In genomic region chr4:144338834-144339233, GRCh38 we compare ENCODE assay signal across 16 cellular contexts.
DNase-seq lines count a peak whose midpoint lies in the region; ATAC-seq and TF ChIP-seq lines count a peak whose summit lies in the region.
"Had no signal": no experiment of that assay in that cellular context is flagged by ENCODE, and none has a peak within 500 bp of the region (broad histone marks: within the 10 kb centered on the region; RNA-seq: fewer than 3 reads in every experiment).

No MANE protein-coding gene starts in this region.

- no peak for TF ChIP-seq CTCF in OCI-LY3 (IDR thresholded peaks at IDR 0.05; ENCODE audit: low read depth, low read length)
- no peak for TF ChIP-seq CTCF in smooth muscle cell (IDR thresholded peaks at IDR 0.05; ENCODE audit: borderline replicate concordance, insufficient read depth, poor library complexity, severe bottlenecking)

- H3K36me3 ChIP-seq in OCI-LY3 (replicated peaks; ENCODE audit: low read depth, low read length) (no peaks in the 10 kb centered on the region), smooth muscle cell (ENCODE audit: low read depth) (no peaks in the 10 kb centered on the region)

- no peak overlapping the region for H3K4me3 ChIP-seq in OCI-LY3 (ENCODE audit: low read length)
- no peak overlapping the region for H3K4me3 ChIP-seq in smooth muscle cell

- H3K4me1 ChIP-seq in OCI-LY3 (ENCODE audit: low read length) (peaks cover 24% of the 10 kb centered on the region), smooth muscle cell (ENCODE audit: low read depth) (no peaks in the 10 kb centered on the region)

- peaks cover 9% of the 10 kb centered on the region for H3K9me3 Mint-ChIP-seq in activated naive CD8-positive, alpha-beta T cell treated with anti-CD3 and anti-CD28 coated beads, Interleukin-2, amount 50 U/mL, for 24 hours
- peaks cover 2% of the 10 kb centered on the region for H3K9me3 Mint-ChIP-seq in activated naive CD8-positive, alpha-beta T cell treated with anti-CD3 and anti-CD28 coated beads for 36 hours

- H3K27me3 Mint-ChIP-seq in activated naive CD8-positive, alpha-beta T cell treated with anti-CD3 and anti-CD28 coated beads, Interleukin-2, amount 50 U/mL, for 24 hours = peaks cover 3% of the 10 kb centered on the region
- no peaks in the 10 kb centered on the region for H3K27me3 Mint-ChIP-seq in activated naive CD8-positive, alpha-beta T cell treated with anti-CD3 and anti-CD28 coated beads for 36 hours
- H3K27me3 Mint-ChIP-seq: CD4-positive, CD25-positive, alpha-beta regulatory T cell had no signal

- H4K20me1 ChIP-seq in OCI-LY3 (ENCODE audit: insufficient read depth, low read length) (no peaks in the 10 kb centered on the region), smooth muscle cell (ENCODE audit: low read depth) (no peaks in the 10 kb centered on the region)

- peaks cover 3% of the 10 kb centered on the region for H3K4me1 Mint-ChIP-seq in activated naive CD8-positive, alpha-beta T cell treated with anti-CD3 and anti-CD28 coated beads, Interleukin-2, amount 50 U/mL, for 24 hours
- H3K4me1 Mint-ChIP-seq in activated naive CD8-positive, alpha-beta T cell treated with anti-CD3 and anti-CD28 coated beads for 36 hours = no peaks in the 10 kb centered on the region
- H3K4me1 Mint-ChIP-seq: CD4-positive, CD25-positive, alpha-beta regulatory T cell had no signal

- no peak overlapping the region for H3K4me3 Mint-ChIP-seq in activated naive CD8-positive, alpha-beta T cell treated with anti-CD3 and anti-CD28 coated beads, Interleukin-2, amount 50 U/mL, for 24 hours
- no peak overlapping the region for H3K4me3 Mint-ChIP-seq in activated naive CD8-positive, alpha-beta T cell treated with anti-CD3 and anti-CD28 coated beads for 36 hours
- H3K4me3 Mint-ChIP-seq: CD4-positive, CD25-positive, alpha-beta regulatory T cell had no signal

- H3K27me3 ChIP-seq in OCI-LY3 (ENCODE audit: low read depth, low read length) = peaks cover 40% of the 10 kb centered on the region
- H3K27me3 ChIP-seq in smooth muscle cell (ENCODE audit: low read depth) = no peaks in the 10 kb centered on the region

- no peak for DNase-seq in activated naive CD8-positive, alpha-beta T cell treated with anti-CD3 and anti-CD28 coated beads, Interleukin-2, amount 50 U/mL, for 24 hours
- DNase-seq in activated naive CD8-positive, alpha-beta T cell treated with anti-CD3 and anti-CD28 coated beads for 36 hours = no peak
- DNase-seq in islet precursor cell (peak; percentile 62), smooth muscle cell (lab: John Stamatoyannopoulos, UW; ENCODE audit: unreplicated experiment) (no peak), medulla oblongata (ENCODE audit: extremely low spot score) (no peak), dermis blood vessel endothelial cell (no peak), AG20443 (ENCODE audit: low spot score) (no peak)
- DNase-seq: CD4-positive, CD25-positive, alpha-beta regulatory T cell; DMS79 treated with DMSO at 0.1 percent for 48 hours; H7; NCI-H1417; NCI-H2029 treated with DMSO at 0.1 percent for 48 hours; NCI-H510A; RPMI8226 had no signal

- peak overlapping the region; percentile 29 for H3K4me2 ChIP-seq in OCI-LY3 (ENCODE audit: low read length)
- peak overlapping the region; percentile 37 for H3K4me2 ChIP-seq in smooth muscle cell

- H2AFZ ChIP-seq in OCI-LY3 (ENCODE audit: low read depth, low read length) (no peak overlapping the region), smooth muscle cell (ENCODE audit: low read depth) (no peak overlapping the region)

- no peak overlapping the region for H3K9ac ChIP-seq in OCI-LY3 (ENCODE audit: low read length)
- H3K9ac ChIP-seq in smooth muscle cell (ENCODE audit: low read depth) = no peak overlapping the region

- H3F3A ChIP-seq in smooth muscle cell (ENCODE audit: low read depth) = no peaks in the 10 kb centered on the region

- ATAC-seq in activated naive CD8-positive, alpha-beta T cell treated with anti-CD3 and anti-CD28 coated beads, Interleukin-2, amount 50 U/mL, for 24 hours = no peak
- ATAC-seq: HepG2 had no signal

- peak overlapping the region; percentile 33 for H3K27ac Mint-ChIP-seq in activated naive CD8-positive, alpha-beta T cell treated with anti-CD3 and anti-CD28 coated beads, Interleukin-2, amount 50 U/mL, for 24 hours
- H3K27ac Mint-ChIP-seq in activated naive CD8-positive, alpha-beta T cell treated with anti-CD3 and anti-CD28 coated beads for 36 hours = no peak overlapping the region
- H3K27ac Mint-ChIP-seq: CD4-positive, CD25-positive, alpha-beta regulatory T cell had no signal

- no peaks in the 10 kb centered on the region for H3K9me3 ChIP-seq in OCI-LY3 (ENCODE audit: insufficient read depth, low read length)
- no peaks in the 10 kb centered on the region for H3K9me3 ChIP-seq in smooth muscle cell (replicated peaks; ENCODE audit: low read depth)

- no peak overlapping the region for H3K27ac ChIP-seq in OCI-LY3 (ENCODE audit: low read length)
- H3K27ac ChIP-seq in smooth muscle cell (ENCODE audit: low read depth) = no peak overlapping the region

- 92% methylated on average over 2 of the region's 2 CpGs for WGBS in smooth muscle cell (ENCODE audit: low lambda C conversion rate)

- H3K36me3 Mint-ChIP-seq in activated naive CD8-positive, alpha-beta T cell treated with anti-CD3 and anti-CD28 coated beads, Interleukin-2, amount 50 U/mL, for 24 hours (ENCODE audit: low read depth) = no peaks in the 10 kb centered on the region
- H3K36me3 Mint-ChIP-seq in activated naive CD8-positive, alpha-beta T cell treated with anti-CD3 and anti-CD28 coated beads for 36 hours = no peaks in the 10 kb centered on the region
- H3K36me3 Mint-ChIP-seq: CD4-positive, CD25-positive, alpha-beta regulatory T cell had no signal

- H3K79me2 ChIP-seq in OCI-LY3 (ENCODE audit: low read length) = no peaks in the 10 kb centered on the region
- no peaks in the 10 kb centered on the region for H3K79me2 ChIP-seq in smooth muscle cell (ENCODE audit: low read depth)
